In genomic region chr18:48455555-48456478, GRCh38 we compare ENCODE assay signal across 8 cellular contexts.
A peak's percentile ranks its signal among the peaks of the same experiment; 100 is the strongest.
DNase-seq lines count a peak whose midpoint lies in the region; ATAC-seq lines count a peak whose summit lies in the region.

No MANE protein-coding gene starts in this region.

- ATAC-seq in GM18520 (IDR thresholded peaks at IDR 0.05; ENCODE audit: unreplicated experiment): no peak
- no peak for ATAC-seq in HG02610 (IDR thresholded peaks at IDR 0.05; ENCODE audit: unreplicated experiment)

- intact Hi-C loops in head of caudate nucleus (cut with DNase I): no loop called here

- peak; percentile 40 for DNase-seq in NK-92 treated with Interleukin-12 subunit alpha and Interleukin-12 subunit beta, amount 100 ng/mL, for 24 hours (lab: John Stamatoyannopoulos, UW)
- DNase-seq in NK-92 (lab: John Stamatoyannopoulos, UW; ENCODE audit: unreplicated experiment): no peak
- peak; percentile 27 for DNase-seq in activated T-cell treated with anti-CD3 and anti-CD28 coated beads for 48 hours (ENCODE audit: low read depth)
- DNase-seq in foreskin melanocyte: peak; percentile 72
- peak; percentile 13 for DNase-seq in stimulated activated CD8-positive, alpha-beta memory T cell treated with anti-CD3 and anti-CD28 coated beads, Interleukin-4, amount 100 ng/mL, for 24 hours (ENCODE audit: low read depth)
- DNase-seq in head of caudate nucleus: no peak

Comparison
In these comparisons a context has a peak if more than half of its experiments do, and no peak if none do; other contexts are left out.
1. DNase-seq: peak in NK-92 treated with Interleukin-12 subunit alpha and Interleukin-12 subunit beta, amount 100 ng/mL, for 24 hours (single experiment), activated T-cell treated with anti-CD3 and anti-CD28 coated beads for 48 hours (single experiment), foreskin melanocyte (single experiment) and stimulated activated CD8-positive, alpha-beta memory T cell treated with anti-CD3 and anti-CD28 coated beads, Interleukin-4, amount 100 ng/mL, for 24 hours (single experiment); none in NK-92 (single experiment) and head of caudate nucleus (0 of 42).